Comparison of ENCODE assay signal across 14 cellular contexts in genomic region chr10:96448021-96448457, GRCh38.
DNase-seq lines count a peak whose midpoint lies in the region; ATAC-seq and TF ChIP-seq lines count a peak whose summit lies in the region.
"Had no signal": no experiment of that assay in that cellular context is flagged by ENCODE, and none has a peak within 500 bp of the region (broad histone marks: within the 10 kb centered on the region; RNA-seq: fewer than 3 reads in every experiment).

No MANE protein-coding gene starts in this region.

- no peak overlapping the region for H3K27ac ChIP-seq in HEK293 (ENCODE audit: extremely low read depth, low read depth, low read length)
- H3K27ac ChIP-seq: colonic mucosa had no signal

- POLR2A ChIA-PET in HEK293 (lab: Yijun Ruan, JAX), result no interaction called here

- H3K4me3 ChIP-seq in HEK293 (ENCODE audit: low read depth, low read length), result no peak overlapping the region
- H3K4me3 ChIP-seq: colonic mucosa had no signal

- no peaks in the 10 kb centered on the region for H3K36me3 Mint-ChIP-seq in activated naive CD4-positive, alpha-beta T cell treated with anti-CD3 and anti-CD28 coated beads, Interleukin-2, amount 10 ng/mL, durations not matched to agents 7 days and 5 days
- H3K36me3 Mint-ChIP-seq: activated CD4-positive, alpha-beta memory T cell treated with anti-CD3 and anti-CD28 coated beads for 36 hours had no signal

- no peak overlapping the region for H3K27ac Mint-ChIP-seq in activated naive CD4-positive, alpha-beta T cell treated with anti-CD3 and anti-CD28 coated beads, Interleukin-2, amount 10 ng/mL, durations not matched to agents 7 days and 5 days
- H3K27ac Mint-ChIP-seq: activated CD4-positive, alpha-beta memory T cell treated with anti-CD3 and anti-CD28 coated beads for 36 hours had no signal

- peaks cover 10% of the 10 kb centered on the region for H3K27me3 Mint-ChIP-seq in activated naive CD4-positive, alpha-beta T cell treated with anti-CD3 and anti-CD28 coated beads, Interleukin-2, amount 10 ng/mL, durations not matched to agents 7 days and 5 days

- no peak overlapping the region for H3K4me3 Mint-ChIP-seq in activated naive CD4-positive, alpha-beta T cell treated with anti-CD3 and anti-CD28 coated beads, Interleukin-2, amount 10 ng/mL, durations not matched to agents 7 days and 5 days
- H3K4me3 Mint-ChIP-seq: activated CD4-positive, alpha-beta memory T cell treated with anti-CD3 and anti-CD28 coated beads for 36 hours had no signal

- H3K4me1 ChIP-seq in HEK293 (ENCODE audit: control insufficient read depth, insufficient read depth, low read length), result no peaks in the 10 kb centered on the region
- H3K4me1 ChIP-seq: colonic mucosa had no signal

- CTCF ChIA-PET in HEK293 (lab: Yijun Ruan, JAX), result no interaction called here
- CTCF ChIA-PET in activated naive CD4-positive, alpha-beta T cell treated with anti-CD3 and anti-CD28 coated beads, Interleukin-2, amount 10 ng/mL, durations not matched to agents 7 days and 5 days (lab: Charles Lee), result no interaction called here

- intact Hi-C loops in sciatic nerve (cut with DNase I), result no loop called here

- DNase-seq in dermis blood vessel endothelial cell, result peak; percentile 42
- DNase-seq in sciatic nerve (ENCODE audit: low spot score), result peak; percentile 61
- DNase-seq in middle frontal gyrus (ENCODE audit: extremely low spot score, low spot score), result no peak
- no peak for DNase-seq in activated naive CD4-positive, alpha-beta T cell treated with anti-CD3 and anti-CD28 coated beads, Interleukin-2, amount 10 ng/mL, durations not matched to agents 7 days and 5 days
- DNase-seq: activated CD4-positive, alpha-beta memory T cell treated with anti-CD3 and anti-CD28 coated beads for 36 hours; activated naive CD4-positive, alpha-beta T cell; NCI-H187 treated with DMSO at 0.1 percent for 48 hours; occipital lobe; stimulated activated CD4-positive, alpha-beta T cell treated with anti-CD3 and anti-CD28 coated beads, Interleukin-2, amount 100 ng/mL, for 48 hours had no signal

- H3K9me3 Mint-ChIP-seq in activated naive CD4-positive, alpha-beta T cell treated with anti-CD3 and anti-CD28 coated beads, Interleukin-2, amount 10 ng/mL, durations not matched to agents 7 days and 5 days, result no peaks in the 10 kb centered on the region
- H3K9me3 Mint-ChIP-seq: activated CD4-positive, alpha-beta memory T cell treated with anti-CD3 and anti-CD28 coated beads for 36 hours had no signal

- ATAC-seq in GM18511 (IDR thresholded peaks at IDR 0.05; ENCODE audit: unreplicated experiment), result peak; percentile 72
- ATAC-seq in sciatic nerve, result peak; percentile 96
- ATAC-seq in GM18519 (IDR thresholded peaks at IDR 0.05; ENCODE audit: low FRiP score, unreplicated experiment), result no peak
- ATAC-seq in GM18861 (IDR thresholded peaks at IDR 0.05; ENCODE audit: unreplicated experiment), result no peak

- H3K9me3 ChIP-seq in HEK293 (ENCODE audit: control insufficient read depth, insufficient read depth, low read depth, low read length), result no peaks in the 10 kb centered on the region
- H3K9me3 ChIP-seq: colonic mucosa had no signal

- no peaks in the 10 kb centered on the region for H3K4me1 Mint-ChIP-seq in activated naive CD4-positive, alpha-beta T cell treated with anti-CD3 and anti-CD28 coated beads, Interleukin-2, amount 10 ng/mL, durations not matched to agents 7 days and 5 days

- TF ChIP-seq CTCF in HEK293 (tag by site-specific recombination; IDR thresholded peaks at IDR 0.05), result no peak

- H3K36me3 ChIP-seq in HEK293 (ENCODE audit: control insufficient read depth in 2 of 2, insufficient read depth in 1 of 2, low read length in 2 of 2), result no peaks in the 10 kb centered on the region
- H3K36me3 ChIP-seq: colonic mucosa had no signal

TF ChIP-seq in HEK293, 187 proteins besides CTCF, POLR2A, EP300 and RAD21:
- no peak for TF ChIP-seq SP2 (tag by site-specific recombination; IDR thresholded peaks at IDR 0.05)
- 0 out of 2 replicates have a peak, but pooled peaks have one; percentile 17 for TF ChIP-seq ZIC2 (tag by site-specific recombination; IDR thresholded peaks at IDR 0.05)
TF ChIP-seq in HEK293: peak in this region for 1.

Comparison
In these comparisons a context has a peak if more than half of its experiments do, and no peak if none do; other contexts are left out.
1. ATAC-seq: peak in GM18511 (single experiment) and sciatic nerve (single experiment); none in GM18519 (single experiment) and GM18861 (single experiment).
2. DNase-seq: peak in dermis blood vessel endothelial cell (single experiment) and sciatic nerve (single experiment); none in middle frontal gyrus (single experiment) and activated naive CD4-positive, alpha-beta T cell treated with anti-CD3 and anti-CD28 coated beads, Interleukin-2, amount 10 ng/mL, durations not matched to agents 7 days and 5 days (single experiment).